ENCODE assay signal across 6 cellular contexts in genomic region chr16:31118223-31119155, GRCh38. TPM values are rescaled to one million over a fixed set of nuclear protein-coding genes. Genes with fewer than 3 reads are reported as not detected.
DNase-seq lines count a peak whose midpoint lies in the region; ATAC-seq and TF ChIP-seq lines count a peak whose summit lies in the region.

No MANE protein-coding gene starts in this region.

- no peak for ATAC-seq in stimulated activated effector memory CD8-positive, alpha-beta T cell treated with anti-CD3 and anti-CD28 coated beads, Interleukin-12 subunit alpha, Interleukin-12 subunit beta, amount 100 ng/mL, for 72 hours
- no peak for ATAC-seq in GM19455 (IDR thresholded peaks at IDR 0.05; ENCODE audit: unreplicated experiment)

- no peak for TF ChIP-seq CTCF in epithelial cell of proximal tubule (conservative IDR thresholded peaks at IDR 0.05; ENCODE audit: low read depth, low read length)

- H3K36me3 Mint-ChIP-seq in stimulated activated effector memory CD8-positive, alpha-beta T cell treated with anti-CD3 and anti-CD28 coated beads, Interleukin-12 subunit alpha, Interleukin-12 subunit beta, amount 100 ng/mL, for 72 hours = peaks cover 64% of the 10 kb centered on the region

- DNase-seq in SKM-1 treated with dmso at 0.1 percent for 144 hours (lab: John Stamatoyannopoulos, UW; ENCODE audit: unreplicated experiment) (peak; percentile 8), SKM-1 (lab: John Stamatoyannopoulos, UW; ENCODE audit: unreplicated experiment) (no peak), epithelial cell of proximal tubule (ENCODE audit: low read depth) (no peak), NCI-H2107 treated with DMSO at 0.1 percent for 48 hours (lab: John Stamatoyannopoulos, UW; ENCODE audit: unreplicated experiment) (no peak)
- DNase-seq in stimulated activated effector memory CD8-positive, alpha-beta T cell treated with anti-CD3 and anti-CD28 coated beads, Interleukin-12 subunit alpha, Interleukin-12 subunit beta, amount 100 ng/mL, for 72 hours (ENCODE audit: low spot score in 2 of 2) = no peak

- peak overlapping the region; percentile 64 for H3K27ac Mint-ChIP-seq in stimulated activated effector memory CD8-positive, alpha-beta T cell treated with anti-CD3 and anti-CD28 coated beads, Interleukin-12 subunit alpha, Interleukin-12 subunit beta, amount 100 ng/mL, for 72 hours

- H3K4me3 ChIP-seq in epithelial cell of proximal tubule (ENCODE audit: low read depth, low read length) = peak overlapping the region; percentile 82

- no peaks in the 10 kb centered on the region for H3K9me3 Mint-ChIP-seq in stimulated activated effector memory CD8-positive, alpha-beta T cell treated with anti-CD3 and anti-CD28 coated beads, Interleukin-12 subunit alpha, Interleukin-12 subunit beta, amount 100 ng/mL, for 72 hours

- H3K4me3 Mint-ChIP-seq in stimulated activated effector memory CD8-positive, alpha-beta T cell treated with anti-CD3 and anti-CD28 coated beads, Interleukin-12 subunit alpha, Interleukin-12 subunit beta, amount 100 ng/mL, for 72 hours = peak overlapping the region; percentile 77

- H3K4me1 Mint-ChIP-seq in stimulated activated effector memory CD8-positive, alpha-beta T cell treated with anti-CD3 and anti-CD28 coated beads, Interleukin-12 subunit alpha, Interleukin-12 subunit beta, amount 100 ng/mL, for 72 hours = peaks cover 20% of the 10 kb centered on the region

RNA-seq across cellular contexts. Expression of gene KAT8, which starts 1.0 kb away (rescaled TPM):
- 38.3 and 43.7 TPM in 2 replicates for total RNA-seq in epithelial cell of proximal tubule

RNA-seq across cellular contexts. Expression of gene BCKDK, which starts 10.3 kb away (rescaled TPM):
- 78.2 and 80.3 TPM in 2 replicates for total RNA-seq in epithelial cell of proximal tubule

RNA-seq across cellular contexts. Expression of gene PRSS8, which starts 17.0 kb away (rescaled TPM):
- 27.4 and 53.6 TPM in 2 replicates for total RNA-seq in epithelial cell of proximal tubule

RNA-seq across cellular contexts. Expression of gene VKORC1, which starts 23.9 kb away (rescaled TPM):
- total RNA-seq in epithelial cell of proximal tubule = 129 and 214 TPM in 2 replicates

RNA-seq across cellular contexts. Expression of gene PRSS53, which starts 29.7 kb away (rescaled TPM):
- total RNA-seq in epithelial cell of proximal tubule = 0.58 and 2.2 TPM in 2 replicates
